Comparison of ENCODE assay signal across 16 cellular contexts in the genomic region with DNA sequence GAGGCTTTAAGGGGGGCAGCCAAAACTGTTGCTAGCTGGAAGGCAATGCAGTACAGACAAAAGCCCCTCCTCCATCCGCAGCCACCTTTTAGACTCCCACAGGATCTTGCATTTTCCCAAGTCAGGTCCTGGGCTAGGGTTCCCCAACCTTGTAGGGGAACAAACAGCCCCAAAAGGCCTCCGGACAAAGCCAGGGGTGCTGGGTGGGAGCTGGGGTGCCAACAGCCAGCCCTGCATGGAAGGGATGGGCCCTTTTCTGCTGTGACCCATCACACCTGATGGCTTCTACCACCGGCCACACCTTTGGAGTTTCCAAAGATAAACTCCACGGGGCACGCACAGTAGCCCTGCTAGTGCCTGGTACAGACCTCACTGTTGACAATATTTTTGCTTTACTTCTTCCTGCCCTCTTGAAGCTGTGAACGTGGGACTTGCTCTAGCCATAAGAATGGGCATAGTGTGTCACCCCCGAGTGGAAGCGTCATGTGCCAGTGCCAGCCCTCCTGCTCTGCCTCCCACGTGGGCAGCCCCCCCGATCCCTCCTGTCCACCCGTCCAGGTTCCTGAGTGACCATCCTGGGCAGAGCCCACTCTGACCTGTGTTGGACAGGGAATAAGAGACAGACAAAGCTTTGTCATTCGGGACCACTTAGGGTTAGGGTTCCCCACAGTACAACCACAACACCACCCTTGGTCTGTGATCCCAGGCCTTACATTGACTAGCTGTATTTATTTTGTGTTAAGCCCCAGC. TPM values are rescaled to one million over a fixed set of nuclear protein-coding genes. Genes with fewer than 3 reads are reported as not detected.
DNase-seq lines count a peak whose midpoint lies in the region; ATAC-seq, FAIRE-seq and TF ChIP-seq lines count a peak whose summit lies in the region.
"Had no signal": no experiment of that assay in that cellular context is flagged by ENCODE, and none has a peak within 500 bp of the region (broad histone marks: within the 10 kb centered on the region; RNA-seq: fewer than 3 reads in every experiment).

No MANE protein-coding gene starts in this region.

- TF ChIP-seq CTCF in heart left ventricle (IDR thresholded peaks at IDR 0.05) (no peak), osteocyte (IDR thresholded peaks at IDR 0.05) (no peak), tibial artery (IDR thresholded peaks at IDR 0.05) (no peak)

- 51 to 74% (median 69%) methylated on average over 11 to 12 of the region's 12 CpGs for WGBS in heart left ventricle, 4 donors

- no peak for FAIRE-seq in GM12891 (lab: Jason Lieb, UNC)

- H3K27me3 Mint-ChIP-seq in osteocyte (ENCODE audit: unreplicated experiment): no peaks in the 10 kb centered on the region
- H3K27me3 Mint-ChIP-seq: activated CD4-positive, alpha-beta memory T cell treated with anti-CD3 and anti-CD28 coated beads for 36 hours; progenitor cell of endocrine pancreas had no signal

- peaks cover 43% of the 10 kb centered on the region for H3K36me3 Mint-ChIP-seq in osteocyte (ENCODE audit: unreplicated experiment)

- DNase-seq in GM12891 (ENCODE audit: insufficient read length, low spot score) (no peak), adipocyte (ENCODE audit: low read depth) (no peak), heart left ventricle (peak in 1 of 5 donors; percentile 18), osteocyte (ENCODE audit: extremely low spot score, unreplicated experiment) (no peak), NCI-H1417 treated with DMSO at 0.1 percent for 48 hours (lab: John Stamatoyannopoulos, UW) (no peak), tibial artery (no peak)
- DNase-seq: activated CD4-positive, alpha-beta memory T cell treated with anti-CD3 and anti-CD28 coated beads for 36 hours; colonic mucosa; DMS153; KG1; mucosa of descending colon; NCI-H1092 treated with DMSO at 0.1 percent for 48 hours; SHP77 had no signal

- peak in 3 of 4 donors; percentile 1 to 32 (median 10) for ATAC-seq in heart left ventricle
- ATAC-seq in HG03571 (IDR thresholded peaks at IDR 0.05; ENCODE audit: unreplicated experiment): no peak
- no peak for ATAC-seq in GM21526 (IDR thresholded peaks at IDR 0.05; ENCODE audit: low FRiP score, unreplicated experiment)

- intact Hi-C loops in heart left ventricle (cut with DNase I) (loop anchor here in 7 of 10 donors (5.0 to 10.0 kb wide), 5 partner anchors 40 to 618 kb away; a partner anchor contains a TSS), tibial artery (cut with DNase I; ENCODE audit: low total_unique reads) (no loop called here)

- no peak overlapping the region for H3K4me3 Mint-ChIP-seq in osteocyte (ENCODE audit: unreplicated experiment)
- H3K4me3 Mint-ChIP-seq: activated CD4-positive, alpha-beta memory T cell treated with anti-CD3 and anti-CD28 coated beads for 36 hours had no signal

- H3K36me3 ChIP-seq in adipocyte (ENCODE audit: control insufficient read depth, insufficient read depth, low read length, severe bottlenecking) (peaks cover 78% of the 10 kb centered on the region), heart left ventricle (peaks cover 9 to 100% (median 89%) of the 10 kb centered on the region in 9 donors), tibial artery (peaks cover 40 to 83% (median 65%) of the 10 kb centered on the region in 3 donors)

- H3K9me3 ChIP-seq in adipocyte (ENCODE audit: control insufficient read depth, low read length) (no peaks in the 10 kb centered on the region), heart left ventricle (no peaks in the 10 kb centered on the region), tibial artery (no peaks in the 10 kb centered on the region)
- H3K9me3 ChIP-seq: colonic mucosa, mucosa of descending colon had no signal

- H3K27ac Mint-ChIP-seq in osteocyte (ENCODE audit: unreplicated experiment): peak overlapping the region; percentile 38
- H3K27ac Mint-ChIP-seq: activated CD4-positive, alpha-beta memory T cell treated with anti-CD3 and anti-CD28 coated beads for 36 hours; progenitor cell of endocrine pancreas had no signal

- no peaks in the 10 kb centered on the region for H3K27me3 ChIP-seq in adipocyte (replicated peaks; ENCODE audit: control insufficient read depth, insufficient read depth, low read length)
- H3K27me3 ChIP-seq in heart left ventricle: no peaks in the 10 kb centered on the region
- no peaks in the 10 kb centered on the region for H3K27me3 ChIP-seq in tibial artery
- H3K27me3 ChIP-seq: colonic mucosa had no signal

- H3K27ac ChIP-seq in heart left ventricle: peak overlapping the region in 11 of 12 donors; percentile 13 to 60 (median 44)
- H3K27ac ChIP-seq in tibial artery: peak overlapping the region in 1 of 2 donors; percentile 12
- H3K27ac ChIP-seq: colonic mucosa had no signal

- no peaks in the 10 kb centered on the region for H3K9me3 Mint-ChIP-seq in osteocyte (ENCODE audit: unreplicated experiment)
- H3K9me3 Mint-ChIP-seq: activated CD4-positive, alpha-beta memory T cell treated with anti-CD3 and anti-CD28 coated beads for 36 hours had no signal

- H3K4me1 Mint-ChIP-seq in osteocyte (ENCODE audit: unreplicated experiment): peaks cover 6% of the 10 kb centered on the region

- TF ChIP-seq POLR2A in GM12891 (IDR thresholded peaks at IDR 0.05; ENCODE audit: low read depth, low read length): peak; percentile 31; the same call in 1 of the 2 replicates
- no peak for TF ChIP-seq POLR2A in heart left ventricle (IDR thresholded peaks at IDR 0.05)

- H3K9ac ChIP-seq in adipocyte (ENCODE audit: low read length): peak overlapping the region; percentile 21

- H3K4me3 ChIP-seq in adipocyte (ENCODE audit: low read length) (no peak overlapping the region), heart left ventricle (no peak overlapping the region), tibial artery (no peak overlapping the region)
- H3K4me3 ChIP-seq: colonic mucosa, mucosa of descending colon had no signal

- H3K4me1 ChIP-seq in adipocyte (ENCODE audit: control insufficient read depth, insufficient read depth, low read length) (peaks cover 19% of the 10 kb centered on the region), heart left ventricle (peaks cover 0 to 37% (median 21%) of the 10 kb centered on the region in 12 donors), tibial artery (peaks cover 0 to 14% (median 0%) of the 10 kb centered on the region in 4 donors)
- H3K4me1 ChIP-seq: colonic mucosa had no signal

TF ChIP-seq in GM12891, 5 proteins besides CTCF, POLR2A, EP300 and RAD21:
- TF ChIP-seq TAF1 (IDR thresholded peaks at IDR 0.05; ENCODE audit: low read depth, low read length) (no peak), PAX5 (IDR thresholded peaks at IDR 0.05; ENCODE audit: insufficient read depth, low read length, severe bottlenecking) (no peak), SPI1 (IDR thresholded peaks at IDR 0.05; ENCODE audit: low read depth, low read length) (no peak), POLR2AphosphoS5 (IDR thresholded peaks at IDR 0.05; ENCODE audit: low read depth, low read length) (no peak), POU2F2 (IDR thresholded peaks at IDR 0.05; ENCODE audit: low read depth, low read length) (no peak)

RNA-seq across cellular contexts. Expression of a gene that starts 18.8 kb away (rescaled TPM):
- 74.6 TPM for polyA plus RNA-seq in GM12891 (2012; ENCODE audit: low read depth, missing spikeins)
- total RNA-seq in heart left ventricle (100 to 1,000 TPM in 6 of 9 donors, 10 to 100 TPM in 3; 64.8 to 421 (median 126) TPM), osteocyte (116 and 118 TPM in 2 replicates)
- 100 to 1,000 TPM in 1 of 2 donors, 10 to 100 TPM in 1; 90.4 to 800 TPM for polyA plus RNA-seq in heart left ventricle

RNA-seq across cellular contexts. Expression of a gene that starts 50.1 kb away (rescaled TPM):
- polyA plus RNA-seq in GM12891 (2012; ENCODE audit: low read depth, missing spikeins): 47.7 TPM
- total RNA-seq in heart left ventricle (100 to 1,000 TPM; 107 to 174 (median 142) TPM), osteocyte (44.4 TPM in 2 replicates)
- 10 to 100 TPM; 59.9 to 89.4 TPM for polyA plus RNA-seq in heart left ventricle

Comparison
In these comparisons a context has a peak if more than half of its experiments do, and no peak if none do; other contexts are left out.
1. ATAC-seq: peak in heart left ventricle (3 of 4); none in HG03571 (single experiment) and GM21526 (single experiment).